In genomic region chrX:134373736-134374135, GRCh38 we compare ENCODE assay signal across 8 cellular contexts. TPM values are rescaled to one million over a fixed set of nuclear protein-coding genes. Genes with fewer than 3 reads are reported as not detected.
DNase-seq lines count a peak whose midpoint lies in the region; ATAC-seq and TF ChIP-seq lines count a peak whose summit lies in the region.

No MANE protein-coding gene starts in this region.

- no peaks in the 10 kb centered on the region for H3K9me2 ChIP-seq in Loucy (replicated peaks; ENCODE audit: low read depth, low read length)

- H3K9me3 Mint-ChIP-seq in natural killer cell, result no peaks in the 10 kb centered on the region

- no peaks in the 10 kb centered on the region for H3K36me3 Mint-ChIP-seq in natural killer cell

- peaks cover 0 to 8% of the 10 kb centered on the region in 2 donors for H3K27me3 Mint-ChIP-seq in natural killer cell (ENCODE audit: low read depth in 2 of 2)

- H3F3A ChIP-seq in Loucy (ENCODE audit: low read depth), result no peaks in the 10 kb centered on the region

- H2AFZ ChIP-seq in Loucy (ENCODE audit: low read length), result peak overlapping the region; percentile 47

- no peak for ATAC-seq in natural killer cell
- no peak for ATAC-seq in HG03571 (IDR thresholded peaks at IDR 0.05; ENCODE audit: unreplicated experiment)
- no peak for ATAC-seq in GM18870 (IDR thresholded peaks at IDR 0.05; ENCODE audit: unreplicated experiment)

- peak overlapping the region; percentile 96 for H3K9ac ChIP-seq in Loucy (ENCODE audit: low read depth, low read length, poor library complexity, severe bottlenecking)
- peak overlapping the region; percentile 76 to 85 for H3K9ac ChIP-seq in colonic mucosa (ENCODE audit: low read depth in 2 of 2, low read length in 2 of 2)

- H3K4me3 Mint-ChIP-seq in natural killer cell, result peak overlapping the region; percentile 99

- H3K27ac Mint-ChIP-seq in natural killer cell, result peak overlapping the region; percentile 96 to 98

- peak overlapping the region; percentile 87 for H3K4me2 ChIP-seq in Loucy (ENCODE audit: low read depth, low read length, poor library complexity, severe bottlenecking)

- peaks cover 21% of the 10 kb centered on the region for H4K20me1 ChIP-seq in Loucy (ENCODE audit: insufficient read depth, low read length, poor library complexity, severe bottlenecking)

- intact Hi-C loops in colonic mucosa (cut with DNase I) (no loop called here), natural killer cell (cut with micrococcal nuclease) (no loop called here)

- no peak for DNase-seq in colonic mucosa
- DNase-seq in natural killer cell, result no peak
- DNase-seq in NCI-H1105 treated with DMSO at 0.1 percent for 48 hours (lab: John Stamatoyannopoulos, UW), result no peak
- DNase-seq in GM20000 (ENCODE audit: low spot score), result no peak

- H3K36me3 ChIP-seq in Loucy (ENCODE audit: insufficient read depth, low read length) (peaks cover 5% of the 10 kb centered on the region; the same call in 1 of the 2 replicates), colonic mucosa (no peaks in the 10 kb centered on the region)

- peaks cover 54% of the 10 kb centered on the region for H3K79me2 ChIP-seq in Loucy (ENCODE audit: insufficient read depth, low read length)

- H3K4me1 Mint-ChIP-seq in natural killer cell, result peaks cover 23 to 26% of the 10 kb centered on the region in 2 donors

- peaks cover 9% of the 10 kb centered on the region for H3K4me1 ChIP-seq in Loucy (ENCODE audit: insufficient read depth, low read length, poor library complexity, severe bottlenecking)
- no peaks in the 10 kb centered on the region for H3K4me1 ChIP-seq in colonic mucosa

- H3K9me3 ChIP-seq in Loucy (ENCODE audit: insufficient read depth, low read depth, low read length) (no peaks in the 10 kb centered on the region), colonic mucosa (no peaks in the 10 kb centered on the region)

- H3K27me3 ChIP-seq in Loucy (ENCODE audit: insufficient read depth, low read length, poor library complexity, severe bottlenecking) (no peaks in the 10 kb centered on the region), colonic mucosa (no peaks in the 10 kb centered on the region)

- H3K4me3 ChIP-seq in Loucy (ENCODE audit: low read length, poor library complexity, severe bottlenecking) (peak overlapping the region; percentile 84), colonic mucosa (peak overlapping the region; percentile 66)

- peak overlapping the region; percentile 97 for H3K27ac ChIP-seq in C4-2B
- peak overlapping the region; percentile 87 for H3K27ac ChIP-seq in colonic mucosa

- TF ChIP-seq CTCF in C4-2B (conservative IDR thresholded peaks at IDR 0.05), result no peak
- TF ChIP-seq CTCF in Loucy (conservative IDR thresholded peaks at IDR 0.05; ENCODE audit: low read length), result no peak
- no peak for TF ChIP-seq CTCF in colonic mucosa (IDR thresholded peaks at IDR 0.05)
- no peak for TF ChIP-seq CTCF in natural killer cell (IDR thresholded peaks at IDR 0.05)
- TF ChIP-seq CTCF in GM20000 (IDR thresholded peaks at IDR 0.05; ENCODE audit: extremely low read depth, missing control alignments), result no peak

RNA-seq across cellular contexts. Expression of gene PHF6, which starts 0.6 kb away (rescaled TPM):
- total RNA-seq in colonic mucosa, result 10 to 100 TPM; 18.6 to 23.1 TPM
- 10 to 100 TPM; 16.0 to 21.4 (median 18.7) TPM for total RNA-seq in natural killer cell
